In the genomic region with DNA sequence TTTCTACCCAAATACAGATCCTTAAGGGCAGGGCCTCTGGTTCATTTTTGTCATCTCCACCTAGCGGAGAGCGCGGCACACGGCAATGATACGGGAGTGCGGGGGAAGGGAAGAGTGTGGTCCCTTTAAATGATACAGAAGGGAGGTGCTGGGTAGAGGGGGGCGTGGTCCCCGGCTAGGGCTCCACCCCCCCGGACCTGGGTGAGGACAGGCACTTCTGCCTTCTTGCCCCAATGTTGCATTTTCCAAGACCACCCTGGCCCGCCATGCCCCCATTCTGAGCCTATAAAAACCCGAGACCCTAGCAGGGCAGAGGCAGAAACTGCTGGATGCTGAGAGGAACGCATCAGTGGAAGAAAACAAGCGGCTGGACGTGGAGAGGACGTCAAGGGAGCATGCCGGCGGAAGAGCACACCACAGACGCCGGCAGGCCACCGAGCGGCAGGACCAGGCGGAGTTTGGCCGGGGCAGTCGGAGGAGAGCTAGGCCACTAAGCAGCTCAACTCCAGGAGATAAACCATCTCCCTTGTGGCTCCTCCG, we compare ENCODE assay signal across 8 cellular contexts. TPM values are rescaled to one million over a fixed set of nuclear protein-coding genes. Genes with fewer than 3 reads are reported as not detected.
DNase-seq lines count a peak whose midpoint lies in the region; ATAC-seq lines count a peak whose summit lies in the region.

No MANE protein-coding gene starts in this region.

- peak overlapping the region; percentile 45 for H3K4me3 Mint-ChIP-seq in activated T-helper 1 cell treated with anti-CD3 and anti-CD28 coated beads, Interleukin-12 subunit alpha, Interleukin-12 subunit beta, Interleukin-2, Interleukin-4 antibody, amounts not matched to agents 30 ng/mL and 10 ng/mL and 1 ng/mL, durations not matched to agents 14 hours and 24 hours and 36 hours

- peaks cover 6% of the 10 kb centered on the region for H3K27me3 Mint-ChIP-seq in activated T-helper 1 cell treated with anti-CD3 and anti-CD28 coated beads, Interleukin-12 subunit alpha, Interleukin-12 subunit beta, Interleukin-2, Interleukin-4 antibody, amounts not matched to agents 30 ng/mL and 10 ng/mL and 1 ng/mL, durations not matched to agents 14 hours and 24 hours and 36 hours (ENCODE audit: insufficient read depth)

- DNase-seq in activated gamma-delta T cell treated with Interleukin-2 at 50 U/mL for 16 hours (peak; percentile 23), activated gamma-delta T cell (lab: John Stamatoyannopoulos, UW) (no peak), iris pigment epithelial cell (ENCODE audit: low read depth) (peak; percentile 46), germinal center (ENCODE audit: low spot score) (no peak), NCI-H524 treated with DMSO at 0.1 percent for 48 hours (lab: John Stamatoyannopoulos, UW) (no peak)
- DNase-seq in activated T-helper 1 cell treated with anti-CD3 and anti-CD28 coated beads, Interleukin-12 subunit alpha, Interleukin-12 subunit beta, Interleukin-2, Interleukin-4 antibody, amounts not matched to agents 30 ng/mL and 10 ng/mL and 1 ng/mL, durations not matched to agents 14 hours and 24 hours and 36 hours (ENCODE audit: low spot score), result peak; percentile 8
- peak; percentile 23 for DNase-seq in stimulated activated CD8-positive, alpha-beta memory T cell treated with anti-CD3 and anti-CD28 coated beads, Interleukin-7, amount 100 ng/mL, for 24 hours (ENCODE audit: low read depth)

- no peaks in the 10 kb centered on the region for H3K9me3 Mint-ChIP-seq in activated T-helper 1 cell treated with anti-CD3 and anti-CD28 coated beads, Interleukin-12 subunit alpha, Interleukin-12 subunit beta, Interleukin-2, Interleukin-4 antibody, amounts not matched to agents 30 ng/mL and 10 ng/mL and 1 ng/mL, durations not matched to agents 14 hours and 24 hours and 36 hours

- intact Hi-C loops in activated T-helper 1 cell treated with anti-CD3 and anti-CD28 coated beads, Interleukin-12 subunit alpha, Interleukin-12 subunit beta, Interleukin-2, Interleukin-4 antibody, amounts not matched to agents 30 ng/mL and 10 ng/mL and 1 ng/mL, durations not matched to agents 14 hours and 24 hours and 36 hours (cut with micrococcal nuclease), result no loop called here

- no peak overlapping the region for H3K27ac Mint-ChIP-seq in activated T-helper 1 cell treated with anti-CD3 and anti-CD28 coated beads, Interleukin-12 subunit alpha, Interleukin-12 subunit beta, Interleukin-2, Interleukin-4 antibody, amounts not matched to agents 30 ng/mL and 10 ng/mL and 1 ng/mL, durations not matched to agents 14 hours and 24 hours and 36 hours

- peaks cover 5% of the 10 kb centered on the region for H3K4me1 Mint-ChIP-seq in activated T-helper 1 cell treated with anti-CD3 and anti-CD28 coated beads, Interleukin-12 subunit alpha, Interleukin-12 subunit beta, Interleukin-2, Interleukin-4 antibody, amounts not matched to agents 30 ng/mL and 10 ng/mL and 1 ng/mL, durations not matched to agents 14 hours and 24 hours and 36 hours (ENCODE audit: low read depth)

- no peaks in the 10 kb centered on the region for H3K36me3 Mint-ChIP-seq in activated T-helper 1 cell treated with anti-CD3 and anti-CD28 coated beads, Interleukin-12 subunit alpha, Interleukin-12 subunit beta, Interleukin-2, Interleukin-4 antibody, amounts not matched to agents 30 ng/mL and 10 ng/mL and 1 ng/mL, durations not matched to agents 14 hours and 24 hours and 36 hours (ENCODE audit: low read depth)

- no peak for ATAC-seq in GM21528 (IDR thresholded peaks at IDR 0.05; ENCODE audit: low FRiP score, unreplicated experiment)

RNA-seq across cellular contexts. Expression of gene LRRC3, which starts 30.0 kb away (rescaled TPM):
- total RNA-seq in activated T-helper 1 cell treated with anti-CD3 and anti-CD28 coated beads, Interleukin-12 subunit alpha, Interleukin-12 subunit beta, Interleukin-2, Interleukin-4 antibody, amounts not matched to agents 30 ng/mL and 10 ng/mL and 1 ng/mL, durations not matched to agents 14 hours and 24 hours and 36 hours, result 1.8 and 1.9 TPM in 2 replicates

RNA-seq across cellular contexts. Expression of gene KRTAP10-1, which starts 54.7 kb away (rescaled TPM):
- total RNA-seq in activated T-helper 1 cell treated with anti-CD3 and anti-CD28 coated beads, Interleukin-12 subunit alpha, Interleukin-12 subunit beta, Interleukin-2, Interleukin-4 antibody, amounts not matched to agents 30 ng/mL and 10 ng/mL and 1 ng/mL, durations not matched to agents 14 hours and 24 hours and 36 hours, result not detected in 2 replicates

Comparison
In these comparisons a context has a peak if more than half of its experiments do, and no peak if none do; other contexts are left out.
1. DNase-seq: peak in activated gamma-delta T cell treated with Interleukin-2 at 50 U/mL for 16 hours (single experiment), activated T-helper 1 cell treated with anti-CD3 and anti-CD28 coated beads, Interleukin-12 subunit alpha, Interleukin-12 subunit beta, Interleukin-2, Interleukin-4 antibody, amounts not matched to agents 30 ng/mL and 10 ng/mL and 1 ng/mL, durations not matched to agents 14 hours and 24 hours and 36 hours (single experiment), iris pigment epithelial cell (single experiment) and stimulated activated CD8-positive, alpha-beta memory T cell treated with anti-CD3 and anti-CD28 coated beads, Interleukin-7, amount 100 ng/mL, for 24 hours (single experiment); none in activated gamma-delta T cell (single experiment), germinal center (single experiment) and NCI-H524 treated with DMSO at 0.1 percent for 48 hours (single experiment).